ENCODE assay signal across 14 cellular contexts in the genomic region with DNA sequence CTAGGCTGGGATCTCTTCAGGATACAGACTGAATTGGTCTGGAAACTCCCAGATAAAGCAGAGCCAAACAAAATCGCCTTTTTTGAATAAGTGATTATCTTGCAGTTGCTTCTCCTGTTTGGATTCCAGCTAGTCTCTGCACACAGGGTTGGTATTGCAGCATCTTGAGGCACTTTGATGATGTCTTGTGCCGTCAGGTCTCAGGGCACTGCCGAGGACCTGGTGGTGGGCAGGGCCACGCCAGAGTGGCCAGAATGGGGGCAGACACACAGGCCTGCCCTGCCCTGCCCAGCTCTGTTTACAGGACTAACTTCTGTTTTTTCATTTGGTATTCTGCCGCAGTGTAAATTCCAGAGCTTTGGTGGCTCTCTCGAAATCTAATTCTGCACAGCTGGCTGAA.
DNase-seq lines count a peak whose midpoint lies in the region; ATAC-seq and TF ChIP-seq lines count a peak whose summit lies in the region.
"Had no signal": no experiment of that assay in that cellular context is flagged by ENCODE, and none has a peak within 500 bp of the region (broad histone marks: within the 10 kb centered on the region; RNA-seq: fewer than 3 reads in every experiment).

No MANE protein-coding gene starts in this region.

- H3K4me1 ChIP-seq in GM23248 (ENCODE audit: insufficient read depth) (peaks cover 12% of the 10 kb centered on the region), subcutaneous abdominal adipose tissue (ENCODE audit: control insufficient read depth in 5 of 5, insufficient read depth in 5 of 5, low read length in 5 of 5) (peaks cover 0 to 9% (median 6%) of the 10 kb centered on the region in 5 donors)

- H3K27ac ChIP-seq in GM23248, result no peak overlapping the region
- no peak overlapping the region for H3K27ac ChIP-seq in subcutaneous abdominal adipose tissue (ENCODE audit: low read depth, low read length)

- TF ChIP-seq CTCF in fibroblast of mammary gland (conservative IDR thresholded peaks at IDR 0.05; ENCODE audit: control insufficient read depth, insufficient read depth, low read depth, low read length) (no peak), mesothelial cell of epicardium (IDR thresholded peaks at IDR 0.05; ENCODE audit: unreplicated experiment) (no peak)

- no peaks in the 10 kb centered on the region for H3K79me2 ChIP-seq in GM23248 (ENCODE audit: insufficient read depth)

- no peak for ATAC-seq in GM18868 (IDR thresholded peaks at IDR 0.05; ENCODE audit: unreplicated experiment)
- ATAC-seq in HG03108 (IDR thresholded peaks at IDR 0.05; ENCODE audit: unreplicated experiment), result no peak
- no peak for ATAC-seq in activated CD4-positive, alpha-beta T cell treated with anti-CD3 and anti-CD28 coated beads for 36 hours

- no peaks in the 10 kb centered on the region for H3K36me3 Mint-ChIP-seq in mesothelial cell of epicardium
- peaks cover 2% of the 10 kb centered on the region for H3K36me3 Mint-ChIP-seq in activated CD4-positive, alpha-beta T cell treated with anti-CD3 and anti-CD28 coated beads for 36 hours (ENCODE audit: low read depth)
- H3K36me3 Mint-ChIP-seq: CD14-positive monocyte had no signal

- H3K27ac Mint-ChIP-seq in mesothelial cell of epicardium, result peak overlapping the region; percentile 54
- H3K27ac Mint-ChIP-seq in activated CD4-positive, alpha-beta T cell treated with anti-CD3 and anti-CD28 coated beads for 36 hours, result no peak overlapping the region
- H3K27ac Mint-ChIP-seq: activated T-helper 1 cell treated with anti-CD3 and anti-CD28 coated beads, Interleukin-12 subunit alpha, Interleukin-12 subunit beta, Interleukin-2, Interleukin-4 antibody, amounts not matched to agents 30 ng/mL and 10 ng/mL and 1 ng/mL, durations not matched to agents 14 hours and 24 hours and 36 hours; CD14-positive monocyte; nephron progenitor cell had no signal

- no peaks in the 10 kb centered on the region for H3K9me2 ChIP-seq in GM23248 (ENCODE audit: insufficient read depth)

- DNase-seq in GM23248 (peak; percentile 48), fibroblast of mammary gland (ENCODE audit: low read depth) (peak; percentile 15), mesothelial cell of epicardium (ENCODE audit: low spot score in 2 of 2, unreplicated experiment in 2 of 2) (no peak)
- DNase-seq in activated CD4-positive, alpha-beta T cell treated with anti-CD3 and anti-CD28 coated beads for 36 hours, result no peak
- no peak for DNase-seq in stimulated activated naive CD4-positive, alpha-beta T cell (lab: John Stamatoyannopoulos, UW)
- DNase-seq: activated CD4-positive, alpha-beta T cell treated with anti-CD3 and anti-CD28 coated beads for 48 hours; nephron progenitor cell; small intestine; substantia nigra had no signal

- peak overlapping the region; percentile 46 for H3K4me3 ChIP-seq in GM23248
- no peak overlapping the region for H3K4me3 ChIP-seq in fibroblast of mammary gland (ENCODE audit: control insufficient read depth, low read depth, low read length)
- peak overlapping the region in 3 of 5 donors; percentile 26 to 50 (median 41) for H3K4me3 ChIP-seq in subcutaneous abdominal adipose tissue (ENCODE audit: low read depth in 1 of 5, low read length in 5 of 5)

- 6% methylated on average over 6 of the region's 6 CpGs for WGBS in GM23248 (ENCODE audit: low coverage in 1 of 2, low lambda C conversion rate in 2 of 2, missing lambda C conversion rate in 2 of 2), 2 experiments

- CTCF ChIA-PET in activated CD4-positive, alpha-beta T cell treated with anti-CD3 and anti-CD28 coated beads for 36 hours (lab: Charles Lee), result no interaction called here

- H3K4me1 Mint-ChIP-seq in mesothelial cell of epicardium, result peaks cover 35% of the 10 kb centered on the region
- H3K4me1 Mint-ChIP-seq in activated CD4-positive, alpha-beta T cell treated with anti-CD3 and anti-CD28 coated beads for 36 hours, result peaks cover 9% of the 10 kb centered on the region
- H3K4me1 Mint-ChIP-seq: CD14-positive monocyte had no signal

- H3K27me3 ChIP-seq in GM23248 (replicated peaks; ENCODE audit: insufficient read depth) (no peaks in the 10 kb centered on the region), subcutaneous abdominal adipose tissue (ENCODE audit: control insufficient read depth in 5 of 5, insufficient read depth in 4 of 5, low read length in 5 of 5) (no peaks in the 10 kb centered on the region)

- intact Hi-C loops in activated CD4-positive, alpha-beta T cell treated with anti-CD3 and anti-CD28 coated beads for 36 hours (cut with DNase I, micrococcal nuclease), result no loop called here

- H3K27me3 Mint-ChIP-seq in mesothelial cell of epicardium (ENCODE audit: low read depth), result no peaks in the 10 kb centered on the region
- no peaks in the 10 kb centered on the region for H3K27me3 Mint-ChIP-seq in activated CD4-positive, alpha-beta T cell treated with anti-CD3 and anti-CD28 coated beads for 36 hours

- peak overlapping the region; percentile 77 for H3K4me2 ChIP-seq in GM23248 (ENCODE audit: unreplicated experiment)

- no peaks in the 10 kb centered on the region for H4K20me1 ChIP-seq in GM23248 (ENCODE audit: insufficient read depth)

- H3K9me3 ChIP-seq in GM23248 (ENCODE audit: low read depth), result no peaks in the 10 kb centered on the region
- H3K9me3 ChIP-seq in subcutaneous abdominal adipose tissue (ENCODE audit: control insufficient read depth in 5 of 5, low read length in 5 of 5), result no peaks in the 10 kb centered on the region

- in situ Hi-C loops in GM23248 (cut with MboI), result no loop called here

- H3K9me3 Mint-ChIP-seq in mesothelial cell of epicardium, result no peaks in the 10 kb centered on the region
- no peaks in the 10 kb centered on the region for H3K9me3 Mint-ChIP-seq in activated CD4-positive, alpha-beta T cell treated with anti-CD3 and anti-CD28 coated beads for 36 hours (ENCODE audit: low read depth)
- H3K9me3 Mint-ChIP-seq: activated T-helper 1 cell treated with anti-CD3 and anti-CD28 coated beads, Interleukin-12 subunit alpha, Interleukin-12 subunit beta, Interleukin-2, Interleukin-4 antibody, amounts not matched to agents 30 ng/mL and 10 ng/mL and 1 ng/mL, durations not matched to agents 14 hours and 24 hours and 36 hours; CD14-positive monocyte; nephron progenitor cell had no signal

- no peaks in the 10 kb centered on the region for H3K36me3 ChIP-seq in GM23248 (ENCODE audit: low read depth)
- no peaks in the 10 kb centered on the region for H3K36me3 ChIP-seq in subcutaneous abdominal adipose tissue (ENCODE audit: control insufficient read depth in 5 of 5, insufficient read depth in 5 of 5, low read length in 5 of 5)

- POLR2A ChIA-PET in activated CD4-positive, alpha-beta T cell treated with anti-CD3 and anti-CD28 coated beads for 36 hours (lab: Charles Lee), result no interaction called here

- H3F3A ChIP-seq in GM23248 (ENCODE audit: insufficient read depth), result peaks cover 9% of the 10 kb centered on the region; the same call in 1 of the 2 replicates

- peak overlapping the region; percentile 82 for H2AFZ ChIP-seq in GM23248

- peak overlapping the region; percentile 27 for H3K9ac ChIP-seq in GM23248
- H3K9ac ChIP-seq in subcutaneous abdominal adipose tissue (ENCODE audit: low read length in 5 of 5), result no peak overlapping the region

- H3K4me3 Mint-ChIP-seq in mesothelial cell of epicardium, result no peak overlapping the region
- H3K4me3 Mint-ChIP-seq in activated CD4-positive, alpha-beta T cell treated with anti-CD3 and anti-CD28 coated beads for 36 hours, result no peak overlapping the region
- H3K4me3 Mint-ChIP-seq: activated T-helper 1 cell treated with anti-CD3 and anti-CD28 coated beads, Interleukin-12 subunit alpha, Interleukin-12 subunit beta, Interleukin-2, Interleukin-4 antibody, amounts not matched to agents 30 ng/mL and 10 ng/mL and 1 ng/mL, durations not matched to agents 14 hours and 24 hours and 36 hours; CD14-positive monocyte; nephron progenitor cell had no signal

Comparison
In these comparisons a context has a peak if more than half of its experiments do, and no peak if none do; other contexts are left out.
1. DNase-seq: peak in GM23248 (single experiment) and fibroblast of mammary gland (single experiment); none in mesothelial cell of epicardium (0 of 2), activated CD4-positive, alpha-beta T cell treated with anti-CD3 and anti-CD28 coated beads for 36 hours (single experiment) and stimulated activated naive CD4-positive, alpha-beta T cell (0 of 6).